ENCODE assay signal across 30 cellular contexts in the genomic region with DNA sequence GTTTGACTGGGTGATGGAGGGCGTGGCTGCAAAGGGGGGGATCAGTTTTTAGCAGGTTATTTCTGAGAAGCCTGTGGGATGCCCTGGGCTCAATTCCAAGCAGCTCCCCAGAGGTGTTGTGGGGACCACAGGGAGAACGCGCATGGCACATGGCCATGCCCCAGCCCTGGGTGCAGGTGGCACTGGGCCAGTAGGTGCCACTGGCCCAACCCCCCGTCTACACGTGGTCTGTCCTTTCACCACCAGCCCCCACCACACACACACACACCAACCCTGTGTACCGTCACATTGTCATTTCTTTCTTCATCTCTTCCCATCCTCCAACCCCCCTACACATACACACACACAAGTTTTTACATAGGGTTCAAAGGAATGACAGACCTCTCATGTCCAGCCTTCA.
"Had no signal": no experiment of that assay in that cellular context is flagged by ENCODE, and none has a peak within 500 bp of the region (broad histone marks: within the 10 kb centered on the region; RNA-seq: fewer than 3 reads in every experiment).

No MANE protein-coding gene starts in this region.

- H3K4me1 ChIP-seq: colonic mucosa, lower lobe of right lung, parathyroid adenoma, upper lobe of left lung had no signal

- FAIRE-seq: islet of Langerhans, urothelium cell line had no signal

- H3K9me3 Mint-ChIP-seq: dendritic cell treated with granulocyte-macrophage colony-stimulating factor and Interleukin-4, amounts not matched to agents 40 ng/mL and 50 ng/mL, for 4 days; endodermal cell; natural killer cell; neural crest cell had no signal

- H3K4me1 Mint-ChIP-seq: neural crest cell had no signal

- H3K27me3 ChIP-seq: colonic mucosa, foreskin keratinocyte, gastroesophageal sphincter, heart left ventricle, neutrophil, tibial nerve, upper lobe of left lung had no signal

- H3K27ac Mint-ChIP-seq: dendritic cell treated with granulocyte-macrophage colony-stimulating factor and Interleukin-4, amounts not matched to agents 40 ng/mL and 50 ng/mL, for 4 days; endodermal cell; natural killer cell; progenitor cell of endocrine pancreas had no signal

- H3K27ac ChIP-seq: colonic mucosa, epithelial cell of prostate, foreskin keratinocyte, gastroesophageal sphincter, heart left ventricle, lower lobe of right lung, neutrophil, parathyroid adenoma, thoracic aorta, tibial nerve, upper lobe of left lung had no signal

- H3K9me3 ChIP-seq: colonic mucosa, gastroesophageal sphincter, heart left ventricle, lower lobe of right lung, neutrophil, thoracic aorta, tibial nerve, upper lobe of left lung had no signal

- H3K4me3 Mint-ChIP-seq: dendritic cell treated with granulocyte-macrophage colony-stimulating factor and Interleukin-4, amounts not matched to agents 40 ng/mL and 50 ng/mL, for 4 days; endodermal cell; natural killer cell; neural crest cell had no signal

- H2AFZ ChIP-seq: parathyroid adenoma had no signal

- H3K36me3 Mint-ChIP-seq: natural killer cell had no signal

- H3K79me2 ChIP-seq: parathyroid adenoma had no signal

- DNase-seq: colonic mucosa; effector CD8-positive, alpha-beta T cell; endodermal cell; foreskin keratinocyte; heart left ventricle; hippocampal formation; kidney glomerular epithelial cell; left ventricle myocardium superior; lower lobe of right lung; natural killer cell; stimulated activated CD4-positive, alpha-beta T cell treated with anti-CD3 and anti-CD28 coated beads, Interleukin-12 subunit alpha, Interleukin-12 subunit beta, amount 100 ng/mL, for 4 hours; stimulated activated CD4-positive, alpha-beta T cell treated with anti-CD3 and anti-CD28 coated beads, Interleukin-1b, Interleukin-23, amount 100 ng/mL, for 48 hours; stimulated activated CD4-positive, alpha-beta T cell treated with anti-CD3 and anti-CD28 coated beads, Interleukin-4, amount 100 ng/mL, for 1 hour; stimulated activated CD8-positive, alpha-beta memory T cell treated with anti-CD3 and anti-CD28 coated beads, Interleukin-4, amount 100 ng/mL, for 48 hours; stimulated activated naive CD4-positive, alpha-beta T cell treated with Interleukin-2 at 50 U/mL for 16 hours had no signal

- ATAC-seq: esophagus mucosa, foreskin keratinocyte, gastroesophageal sphincter, heart left ventricle, left ventricle myocardium superior, lower lobe of right lung, natural killer cell, sciatic nerve had no signal

- H3K36me3 ChIP-seq: colonic mucosa, gastroesophageal sphincter, heart left ventricle, lower lobe of right lung, neutrophil, thoracic aorta, tibial nerve, upper lobe of left lung had no signal

- H3K9ac ChIP-seq: parathyroid adenoma had no signal

- H3K4me3 ChIP-seq: colonic mucosa, gastroesophageal sphincter, heart left ventricle, lower lobe of right lung, smooth muscle cell, thoracic aorta, tibial nerve, upper lobe of left lung had no signal

- H3K4me2 ChIP-seq: smooth muscle cell had no signal
